8 cellular contexts compared by ENCODE assay signal in the genomic region with DNA sequence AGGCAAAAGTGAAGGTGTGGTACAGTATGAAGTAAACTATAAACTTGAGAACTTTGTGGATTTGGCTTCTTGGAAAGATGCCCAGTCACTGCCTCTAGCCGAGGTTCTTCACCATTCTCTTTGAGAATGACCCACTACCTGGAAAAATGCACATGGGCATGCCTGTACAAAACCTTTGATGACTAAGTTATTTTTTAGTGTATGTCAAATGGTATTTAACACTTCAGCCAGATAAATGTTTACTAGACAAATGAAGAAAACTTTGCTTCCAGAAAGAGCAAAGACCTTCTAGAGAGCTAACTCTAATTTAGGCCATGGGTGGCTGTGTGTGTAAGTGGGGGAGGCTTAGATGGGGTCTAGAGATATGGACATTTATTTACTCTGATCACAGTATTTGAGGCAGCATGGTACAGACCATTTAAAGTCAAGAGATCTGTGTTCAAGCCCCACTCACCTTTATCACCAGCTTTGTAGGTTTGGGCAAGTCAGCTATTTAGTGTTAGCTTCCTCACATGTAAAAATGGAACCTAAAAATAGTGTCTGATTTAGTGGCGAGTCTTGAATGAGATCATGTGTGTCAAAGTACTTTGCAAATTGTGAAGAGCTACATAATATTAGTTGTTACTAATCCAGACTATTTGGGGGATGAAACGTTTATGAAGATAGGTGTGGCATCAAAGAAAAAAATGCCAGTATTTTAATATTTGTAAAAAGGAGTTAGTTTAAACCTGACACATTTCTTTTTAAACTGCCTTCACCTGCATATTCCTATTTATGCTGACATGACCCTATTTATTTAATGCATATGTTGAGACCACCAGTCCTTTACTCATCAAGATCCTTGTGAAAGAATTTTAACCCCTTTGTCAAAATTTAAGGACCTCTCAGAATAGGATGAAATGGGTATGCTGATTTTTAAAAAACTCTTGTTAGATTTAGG. TPM values are rescaled to one million over a fixed set of nuclear protein-coding genes. Genes with fewer than 3 reads are reported as not detected.
DNase-seq lines count a peak whose midpoint lies in the region; ATAC-seq and TF ChIP-seq lines count a peak whose summit lies in the region.

No MANE protein-coding gene starts in this region.

- peak overlapping the region; percentile 34 for H3K27ac Mint-ChIP-seq in activated CD4-positive, alpha-beta T cell treated with anti-CD3 and anti-CD28 coated beads, Interleukin-2, amount 10 ng/mL, durations not matched to agents 24 days and 14 days

- H3K9ac ChIP-seq in SK-N-MC (ENCODE audit: insufficient read length): peak overlapping the region; percentile 89

- H3K36me3 Mint-ChIP-seq in activated CD4-positive, alpha-beta T cell treated with anti-CD3 and anti-CD28 coated beads, Interleukin-2, amount 10 ng/mL, durations not matched to agents 24 days and 14 days (ENCODE audit: low read depth): peaks cover 25% of the 10 kb centered on the region

- no peaks in the 10 kb centered on the region for H3K9me3 ChIP-seq in SK-N-MC (ENCODE audit: low read depth, low read length)

- H3K27me3 Mint-ChIP-seq in activated CD4-positive, alpha-beta T cell treated with anti-CD3 and anti-CD28 coated beads, Interleukin-2, amount 10 ng/mL, durations not matched to agents 24 days and 14 days: no peaks in the 10 kb centered on the region

- no peak for TF ChIP-seq CTCF in omental fat pad (IDR thresholded peaks at IDR 0.05)

- peak overlapping the region; percentile 62 for H3K4me3 Mint-ChIP-seq in activated CD4-positive, alpha-beta T cell treated with anti-CD3 and anti-CD28 coated beads, Interleukin-2, amount 10 ng/mL, durations not matched to agents 24 days and 14 days

- 0 out of 2 replicates have a peak overlapping the region, but pooled peaks have one; percentile 6 for H3K27ac ChIP-seq in SK-N-MC

- H3K36me3 ChIP-seq in SK-N-MC (ENCODE audit: insufficient read depth, low read length): peaks cover 14% of the 10 kb centered on the region

- H3K4me1 Mint-ChIP-seq in activated CD4-positive, alpha-beta T cell treated with anti-CD3 and anti-CD28 coated beads, Interleukin-2, amount 10 ng/mL, durations not matched to agents 24 days and 14 days: peaks cover 54% of the 10 kb centered on the region

- DNase-seq in activated CD4-positive, alpha-beta T cell treated with anti-CD3 and anti-CD28 coated beads, Interleukin-2, amount 10 ng/mL, durations not matched to agents 24 days and 14 days: no peak
- no peak for DNase-seq in activated CD4-positive, alpha-beta T cell treated with anti-CD3 and anti-CD28 coated beads for 1 hour
- no peak for DNase-seq in SK-N-MC (ENCODE audit: low read depth, low spot score)
- DNase-seq in fibroblast of gingiva (ENCODE audit: low read depth): peak; percentile 3
- no peak for DNase-seq in omental fat pad (ENCODE audit: low spot score)
- no peak for DNase-seq in iPS-NIHi7 (ENCODE audit: extremely low spot score)

- ATAC-seq in omental fat pad (ENCODE audit: low FRiP score): peak; percentile 29
- ATAC-seq in GM21423 (IDR thresholded peaks at IDR 0.05; ENCODE audit: unreplicated experiment): no peak
- ATAC-seq in HG02763 (IDR thresholded peaks at IDR 0.05; ENCODE audit: unreplicated experiment): no peak

- no peaks in the 10 kb centered on the region for H3K9me3 Mint-ChIP-seq in activated CD4-positive, alpha-beta T cell treated with anti-CD3 and anti-CD28 coated beads, Interleukin-2, amount 10 ng/mL, durations not matched to agents 24 days and 14 days

- H3K4me3 ChIP-seq in SK-N-MC: peak overlapping the region; percentile 92; the same call in 1 of the 2 replicates

- intact Hi-C loops in activated CD4-positive, alpha-beta T cell treated with anti-CD3 and anti-CD28 coated beads, Interleukin-2, amount 10 ng/mL, durations not matched to agents 24 days and 14 days (cut with micrococcal nuclease): no loop called here

RNA-seq across cellular contexts. Expression of a gene that starts 20.2 kb away (rescaled TPM):
- 66.5 and 73.2 TPM in 2 replicates for total RNA-seq in activated CD4-positive, alpha-beta T cell treated with anti-CD3 and anti-CD28 coated beads, Interleukin-2, amount 10 ng/mL, durations not matched to agents 24 days and 14 days
- 10 to 100 TPM; 29.8 to 44.6 (median 32.4) TPM for total RNA-seq in omental fat pad

RNA-seq across cellular contexts. Expression of a gene that starts 46.3 kb away (rescaled TPM):
- total RNA-seq in activated CD4-positive, alpha-beta T cell treated with anti-CD3 and anti-CD28 coated beads, Interleukin-2, amount 10 ng/mL, durations not matched to agents 24 days and 14 days: 2.0 and 2.4 TPM in 2 replicates
- total RNA-seq in omental fat pad: 1 to 10 TPM in 3 of 4 donors, under 1 TPM in 1; 0.79 to 2.2 (median 1.7) TPM
